Comparison of ENCODE assay signal across 1 cellular context in genomic region chr15:84747423-84748273, GRCh38.
TF ChIP-seq lines count a peak whose summit lies in the region.

No MANE protein-coding gene starts in this region.

TF ChIP-seq in HepG2, 621 proteins besides CTCF, POLR2A, EP300 and RAD21 (continued from another document and continues in another):
- TF ChIP-seq ZNF609 (CRISPR knock-in tag; IDR thresholded peaks at IDR 0.05; ENCODE audit: borderline replicate concordance) (peak; percentile 38; the same call in 1 of the 2 replicates), ATF7 (IDR thresholded peaks at IDR 0.05) (no peak), ATF7 (CRISPR knock-in tag; IDR thresholded peaks at IDR 0.05) (no peak), REXO4 (CRISPR knock-in tag; IDR thresholded peaks at IDR 0.05; ENCODE audit: borderline replicate concordance) (no peak), ZSCAN12 (CRISPR knock-in tag; IDR thresholded peaks at IDR 0.05) (no peak), NFE2L1 (CRISPR knock-in tag; IDR thresholded peaks at IDR 0.05; ENCODE audit: borderline replicate concordance) (peak; percentile 70; the same call in 1 of the 2 replicates), ZNF503 (CRISPR knock-in tag; IDR thresholded peaks at IDR 0.05) (no peak), ERF (CRISPR knock-in tag; IDR thresholded peaks at IDR 0.05) (no peak; the same call in 1 of the 2 replicates), CBX2 (IDR thresholded peaks at IDR 0.05; ENCODE audit: low read depth, low read length) (no peak), CBX2 (CRISPR knock-in tag; IDR thresholded peaks at IDR 0.05; ENCODE audit: low read depth) (no peak), RBM39 (IDR thresholded peaks at IDR 0.05; ENCODE audit: low read depth, low read length, poor library complexity, severe bottlenecking) (no peak), ZNF292 (CRISPR knock-in tag; IDR thresholded peaks at IDR 0.05; ENCODE audit: borderline replicate concordance, low read depth) (peak; percentile 74; the same call in 1 of the 2 replicates), ZNF460 (CRISPR knock-in tag; IDR thresholded peaks at IDR 0.05; ENCODE audit: borderline replicate concordance) (no peak), ZNF614 (CRISPR knock-in tag; IDR thresholded peaks at IDR 0.05; ENCODE audit: borderline replicate concordance) (no peak), ZNF577 (CRISPR knock-in tag; IDR thresholded peaks at IDR 0.05; ENCODE audit: borderline replicate concordance, low read depth) (no peak), ZNF20 (CRISPR knock-in tag; IDR thresholded peaks at IDR 0.05) (no peak), ZIK1 (CRISPR knock-in tag; IDR thresholded peaks at IDR 0.05; ENCODE audit: borderline replicate concordance, low read depth) (0 out of 2 replicates have a peak, but pooled peaks have one; percentile 32), MZF1 (CRISPR knock-in tag; IDR thresholded peaks at IDR 0.05; ENCODE audit: borderline replicate concordance) (no peak), ZSCAN5A (CRISPR knock-in tag; IDR thresholded peaks at IDR 0.05; ENCODE audit: borderline replicate concordance) (no peak; the same call in 1 of the 2 replicates), KDM3A (CRISPR knock-in tag; IDR thresholded peaks at IDR 0.05; ENCODE audit: low read depth) (no peak), PAWR (CRISPR knock-in tag; IDR thresholded peaks at IDR 0.05; ENCODE audit: borderline replicate concordance) (no peak), THAP7 (CRISPR knock-in tag; IDR thresholded peaks at IDR 0.05) (0 out of 2 replicates have a peak, but pooled peaks have one; percentile 43), TBL1XR1 (IDR thresholded peaks at IDR 0.05; ENCODE audit: borderline replicate concordance, low read length, partially characterized antibody) (no peak), ZNF224 (CRISPR knock-in tag; IDR thresholded peaks at IDR 0.05) (no peak), HOXA9 (CRISPR knock-in tag; IDR thresholded peaks at IDR 0.05; ENCODE audit: borderline replicate concordance) (no peak; the same call in 1 of the 2 replicates), ZNF704 (CRISPR knock-in tag; IDR thresholded peaks at IDR 0.05; ENCODE audit: borderline replicate concordance) (no peak; the same call in 1 of the 2 replicates), ZNF44 (CRISPR knock-in tag; IDR thresholded peaks at IDR 0.05) (no peak), ZNF580 (CRISPR knock-in tag; IDR thresholded peaks at IDR 0.05; ENCODE audit: borderline replicate concordance, low read depth) (no peak), ATF5 (CRISPR knock-in tag; IDR thresholded peaks at IDR 0.05; ENCODE audit: low read depth) (no peak), GPBP1L1 (CRISPR knock-in tag; IDR thresholded peaks at IDR 0.05) (no peak), FOXP1 (IDR thresholded peaks at IDR 0.05) (no peak), FOXP1 (CRISPR knock-in tag; IDR thresholded peaks at IDR 0.05) (no peak), CREB3 (CRISPR knock-in tag; IDR thresholded peaks at IDR 0.05) (no peak), TCF7L2 (IDR thresholded peaks at IDR 0.05; ENCODE audit: low read depth, low read length) (no peak), RORA (CRISPR knock-in tag; IDR thresholded peaks at IDR 0.05) (no peak), RBFOX2 (IDR thresholded peaks at IDR 0.05; ENCODE audit: low read depth, low read length) (peak; percentile 69), PTBP1 (IDR thresholded peaks at IDR 0.05; ENCODE audit: low read depth, low read length, poor library complexity, severe bottlenecking) (no peak), RELA (CRISPR knock-in tag; IDR thresholded peaks at IDR 0.05) (no peak), SALL1 (CRISPR knock-in tag; IDR thresholded peaks at IDR 0.05) (peak; percentile 31; the same call in 1 of the 2 replicates), ZNF512B (CRISPR knock-in tag; IDR thresholded peaks at IDR 0.05; ENCODE audit: borderline replicate concordance) (no peak), ZUFSP (CRISPR knock-in tag; IDR thresholded peaks at IDR 0.05; ENCODE audit: borderline replicate concordance) (no peak), WIZ (CRISPR knock-in tag; IDR thresholded peaks at IDR 0.05) (no peak), PHF5A (CRISPR knock-in tag; IDR thresholded peaks at IDR 0.05; ENCODE audit: low read depth, unreplicated experiment) (no peak), POLR2AphosphoS2 (IDR thresholded peaks at IDR 0.05; ENCODE audit: low read depth, low read length) (no peak), RARA (CRISPR knock-in tag; IDR thresholded peaks at IDR 0.05) (no peak), SP5 (CRISPR knock-in tag; IDR thresholded peaks at IDR 0.05; ENCODE audit: borderline replicate concordance, low read depth) (no peak), NR2C2 (CRISPR knock-in tag; IDR thresholded peaks at IDR 0.05; ENCODE audit: borderline replicate concordance) (no peak; the same call in 1 of the 2 replicates), ZMAT3 (CRISPR knock-in tag; conservative IDR thresholded peaks at IDR 0.05) (no peak)
